ENCODE assay signal across 8 cellular contexts in genomic region chr3:16511561-16512434, GRCh38. TPM values are rescaled to one million over a fixed set of nuclear protein-coding genes. Genes with fewer than 3 reads are reported as not detected.
DNase-seq lines count a peak whose midpoint lies in the region; ATAC-seq and TF ChIP-seq lines count a peak whose summit lies in the region.

No MANE protein-coding gene starts in this region.

- peak overlapping the region; percentile 82 for H3K4me3 ChIP-seq in GM06990 (replicated peaks; ENCODE audit: low read depth, low read length)
- peak overlapping the region; percentile 93 for H3K4me3 ChIP-seq in Karpas-422 (ENCODE audit: low read length)
- H3K4me3 ChIP-seq in esophagus muscularis mucosa, result peak overlapping the region; percentile 82 to 95 (median 88)
- H3K4me3 ChIP-seq in thyroid gland (replicated peaks in 1 of 3), result peak overlapping the region in 2 of 3 donors; percentile 86 to 90

- peak; percentile 8 for TF ChIP-seq EP300 in esophagus muscularis mucosa (IDR thresholded peaks at IDR 0.05)

- 8% methylated on average over 7 of the region's 11 CpGs for WGBS in esophagus muscularis mucosa
- WGBS in thyroid gland, 2 donors, result 8 to 24% methylated on average over 3 to 10 of the region's 11 CpGs

- TF ChIP-seq POLR2A in esophagus muscularis mucosa (IDR thresholded peaks at IDR 0.05; ENCODE audit: low read depth) (no peak), thyroid gland (IDR thresholded peaks at IDR 0.05) (peak in 1 of 2 donors; percentile 60)

- H3K4me2 ChIP-seq in Karpas-422 (ENCODE audit: low read depth, low read length, poor library complexity, severe bottlenecking), result peak overlapping the region; percentile 74

- H4K20me1 ChIP-seq in Karpas-422 (ENCODE audit: insufficient read depth, low read depth, low read length), result peaks cover 26% of the 10 kb centered on the region

- H3K9ac ChIP-seq in Karpas-422 (ENCODE audit: low read length), result peak overlapping the region; percentile 99

- H3K4me1 ChIP-seq in Karpas-422 (ENCODE audit: low read length) (peaks cover 88% of the 10 kb centered on the region), esophagus muscularis mucosa (peaks cover 59 to 88% (median 76%) of the 10 kb centered on the region in 4 donors), thyroid gland (peaks cover 52 to 69% of the 10 kb centered on the region in 2 donors)

- peaks cover 65% of the 10 kb centered on the region for H3K79me2 ChIP-seq in Karpas-422 (ENCODE audit: low read length)

- no peak for TF ChIP-seq CTCF in GM06990 (IDR thresholded peaks at IDR 0.05; ENCODE audit: insufficient read depth, low read length, poor library complexity, severe bottlenecking)
- TF ChIP-seq CTCF in esophagus muscularis mucosa (IDR thresholded peaks at IDR 0.05), result no peak
- TF ChIP-seq CTCF in omental fat pad (IDR thresholded peaks at IDR 0.05), result no peak
- no peak for TF ChIP-seq CTCF in thyroid gland (IDR thresholded peaks at IDR 0.05)

- H3K36me3 ChIP-seq in GM06990 (ENCODE audit: control insufficient read depth, insufficient read depth, low read length) (no peaks in the 10 kb centered on the region), Karpas-422 (ENCODE audit: insufficient read depth, low read length) (peaks cover 34% of the 10 kb centered on the region), esophagus muscularis mucosa (no peaks in the 10 kb centered on the region), thyroid gland (no peaks in the 10 kb centered on the region)

- intact Hi-C loops in esophagus muscularis mucosa (cut with DNase I), result loop anchor here (10.0 kb wide), 1 partner anchor 137 kb away; no protein-coding TSS in a partner anchor
- intact Hi-C loops in thyroid gland (cut with DNase I), result no loop called here

- H2AFZ ChIP-seq in Karpas-422 (ENCODE audit: low read length), result no peak overlapping the region

- H3K9me3 ChIP-seq in Karpas-422 (ENCODE audit: low read length) (no peaks in the 10 kb centered on the region), esophagus muscularis mucosa (no peaks in the 10 kb centered on the region), thyroid gland (no peaks in the 10 kb centered on the region)

- ATAC-seq in GM21723 (IDR thresholded peaks at IDR 0.05; ENCODE audit: unreplicated experiment), result peak; percentile 51
- ATAC-seq in omental fat pad (ENCODE audit: low FRiP score), result peak; percentile 43

- H3K27me3 ChIP-seq in GM06990 (replicated peaks; ENCODE audit: control insufficient read depth, insufficient read depth, low read length) (no peaks in the 10 kb centered on the region), Karpas-422 (ENCODE audit: low read length) (no peaks in the 10 kb centered on the region), esophagus muscularis mucosa (no peaks in the 10 kb centered on the region), thyroid gland (no peaks in the 10 kb centered on the region)

- H3K27ac ChIP-seq in Karpas-422 (ENCODE audit: low read length) (peak overlapping the region; percentile 99), esophagus muscularis mucosa (replicated peaks in 1 of 4) (peak overlapping the region; percentile 90 to 94 (median 92)), thyroid gland (peak overlapping the region; percentile 92 to 94 (median 93))

- peak; percentile 87 for DNase-seq in GM06990 (ENCODE audit: extremely low read depth, insufficient read length)
- DNase-seq in Karpas-422, result peak; percentile 96
- peak; percentile 35 to 64 (median 63) for DNase-seq in activated CD8-positive, alpha-beta memory T cell treated with anti-CD3 and anti-CD28 coated beads for 48 hours (ENCODE audit: low read depth in 2 of 3, low spot score in 2 of 3)
- no peak for DNase-seq in esophagus muscularis mucosa (ENCODE audit: extremely low spot score)
- peak; percentile 34 for DNase-seq in omental fat pad (ENCODE audit: low spot score)
- DNase-seq in thyroid gland, result peak; percentile 70 to 82
- DNase-seq in DMS53 (lab: John Stamatoyannopoulos, UW), result no peak

- no peaks in the 10 kb centered on the region for H3K9me2 ChIP-seq in Karpas-422 (replicated peaks; ENCODE audit: insufficient read depth, low read length)

RNA-seq across cellular contexts. Expression of gene RFTN1, which starts 1.7 kb away (rescaled TPM):
- total RNA-seq in Karpas-422 (2014; rRNA removed; shearing (Covaris generic); ENCODE audit: low replicate concordance), result 291 and 375 TPM in 2 replicates
- total RNA-seq in esophagus muscularis mucosa (100 to 1,000 TPM in 2 of 4 donors, 10 to 100 TPM in 2; 79.7 to 142 (median 104) TPM), omental fat pad (10 to 100 TPM; 42.4 to 94.4 (median 62.5) TPM), thyroid gland (100 to 1,000 TPM; 110 to 239 (median 153) TPM)

Comparison
In these comparisons a context has a peak if more than half of its experiments do, and no peak if none do; other contexts are left out.
1. DNase-seq: peak in GM06990 (single experiment), Karpas-422 (single experiment), activated CD8-positive, alpha-beta memory T cell treated with anti-CD3 and anti-CD28 coated beads for 48 hours (3 of 3), omental fat pad (single experiment) and thyroid gland (2 of 2); none in esophagus muscularis mucosa (single experiment) and DMS53 (single experiment).
2. Peak in every context shown above with its lines, with median percentiles within 50 percentile points of each other: H3K4me3 ChIP-seq and H3K27ac ChIP-seq.